In genomic region chr20:46161921-46162320, GRCh38 we compare ENCODE assay signal across 28 cellular contexts.
"Had no signal": no experiment of that assay in that cellular context is flagged by ENCODE, and none has a peak within 500 bp of the region (broad histone marks: within the 10 kb centered on the region; RNA-seq: fewer than 3 reads in every experiment).

No MANE protein-coding gene starts in this region.

- H3K27ac Mint-ChIP-seq: stimulated activated effector memory CD8-positive, alpha-beta T cell treated with anti-CD3 and anti-CD28 coated beads, Interleukin-12 subunit alpha, Interleukin-12 subunit beta, amount 100 ng/mL, for 72 hours; stimulated activated memory B cell treated with anti-CD40 and anti-IgM and Interleukin-4, amounts not matched to agents 10 μg/mL and 1 μg/mL and 100 μg/mL, for 72 hours; stimulated activated naive B cell treated with anti-CD40 and anti-IgM and Interleukin-4, amounts not matched to agents 10 μg/mL and 1 μg/mL and 100 μg/mL, for 72 hours; stimulated activated naive CD8-positive, alpha-beta T cell treated with anti-CD3 and anti-CD28 coated beads, Interleukin-15, amount 100 ng/mL, for 72 hours; stimulated activated naive CD8-positive, alpha-beta T cell treated with anti-CD3 and anti-CD28 coated beads, Interleukin-15, Interleukin-2, amounts not matched to agents 100 ng/mL and 50 ng/mL, for 24 hours; type B pancreatic cell had no signal

- H3K36me3 Mint-ChIP-seq: stimulated activated effector memory CD8-positive, alpha-beta T cell treated with anti-CD3 and anti-CD28 coated beads, Interleukin-12 subunit alpha, Interleukin-12 subunit beta, amount 100 ng/mL, for 72 hours; stimulated activated memory B cell treated with anti-CD40 and anti-IgM and Interleukin-4, amounts not matched to agents 10 μg/mL and 1 μg/mL and 100 μg/mL, for 72 hours; stimulated activated naive B cell treated with anti-CD40 and anti-IgM and Interleukin-4, amounts not matched to agents 10 μg/mL and 1 μg/mL and 100 μg/mL, for 72 hours; type B pancreatic cell had no signal

- H3K9me3 Mint-ChIP-seq: stimulated activated effector memory CD8-positive, alpha-beta T cell treated with anti-CD3 and anti-CD28 coated beads, Interleukin-12 subunit alpha, Interleukin-12 subunit beta, amount 100 ng/mL, for 72 hours; stimulated activated memory B cell treated with anti-CD40 and anti-IgM and Interleukin-4, amounts not matched to agents 10 μg/mL and 1 μg/mL and 100 μg/mL, for 72 hours; stimulated activated naive B cell treated with anti-CD40 and anti-IgM and Interleukin-4, amounts not matched to agents 10 μg/mL and 1 μg/mL and 100 μg/mL, for 72 hours; stimulated activated naive CD8-positive, alpha-beta T cell treated with anti-CD3 and anti-CD28 coated beads, Interleukin-15, amount 100 ng/mL, for 72 hours; stimulated activated naive CD8-positive, alpha-beta T cell treated with anti-CD3 and anti-CD28 coated beads, Interleukin-15, Interleukin-2, amounts not matched to agents 100 ng/mL and 50 ng/mL, for 24 hours; type B pancreatic cell had no signal

- DNase-seq: stimulated activated CD4-positive, alpha-beta T cell treated with anti-CD3 and anti-CD28 coated beads, Interleukin-2, amount 100 ng/mL, for 48 hours; stimulated activated CD4-positive, alpha-beta T cell treated with anti-CD3 and anti-CD28 coated beads, Interleukin-4, amount 100 ng/mL, for 1 hour; stimulated activated CD4-positive, alpha-beta T cell treated with anti-CD3 and anti-CD28 coated beads, Interleukin-4, amount 100 ng/mL, for 24 hours; stimulated activated CD4-positive, alpha-beta T cell treated with anti-CD3 and anti-CD28 coated beads, Interleukin-4, amount 100 ng/mL, for 4 hours; stimulated activated CD8-positive, alpha-beta memory T cell treated with anti-CD3 and anti-CD28 coated beads, Interleukin-4, amount 100 ng/mL, for 48 hours; stimulated activated naive B cell treated with anti-CD40 and anti-IgM and Interleukin-4, amounts not matched to agents 10 μg/mL and 1 μg/mL and 100 μg/mL, for 72 hours; stimulated activated naive CD4-positive, alpha-beta T cell; stimulated activated naive CD4-positive, alpha-beta T cell treated with Interleukin-2 at 50 U/mL for 16 hours; stimulated activated naive CD8-positive, alpha-beta T cell treated with anti-CD3 and anti-CD28 coated beads, Interleukin-15, amount 100 ng/mL, for 72 hours; stimulated activated naive CD8-positive, alpha-beta T cell treated with anti-CD3 and anti-CD28 coated beads, Interleukin-15, Interleukin-2, amounts not matched to agents 100 U/mL and 50 U/mL, for 24 hours; stomach; substantia nigra; testis; thyroid gland; tibial artery; transverse colon; trophoblast cell; upper lobe of left lung; upper lobe of right lung; uterus had no signal

- H3K36me3 ChIP-seq: stomach, suprapubic skin, thoracic aorta, thyroid gland, tibial artery, tibial nerve, transverse colon, upper lobe of left lung, upper lobe of right lung, uterus, vagina had no signal

- H3K9me3 ChIP-seq: stomach, suprapubic skin, testis, thoracic aorta, thyroid gland, tibial artery, tibial nerve, transverse colon, upper lobe of left lung, upper lobe of right lung, uterus, vagina had no signal

- ATAC-seq: stimulated activated effector memory CD8-positive, alpha-beta T cell treated with anti-CD3 and anti-CD28 coated beads, Interleukin-12 subunit alpha, Interleukin-12 subunit beta, amount 100 ng/mL, for 72 hours; stimulated activated memory B cell treated with anti-CD40 and anti-IgM and Interleukin-4, amounts not matched to agents 10 μg/mL and 1 μg/mL and 100 μg/mL, for 72 hours; stimulated activated naive B cell treated with anti-CD40 and anti-IgM and Interleukin-4, amounts not matched to agents 10 μg/mL and 1 μg/mL and 100 μg/mL, for 72 hours; stimulated activated naive CD8-positive, alpha-beta T cell treated with anti-CD3 and anti-CD28 coated beads, Interleukin-15, amount 100 ng/mL, for 72 hours; stimulated activated naive CD8-positive, alpha-beta T cell treated with anti-CD3 and anti-CD28 coated beads, Interleukin-15, Interleukin-2, amounts not matched to agents 100 U/mL and 50 U/mL, for 24 hours; upper lobe of right lung had no signal

- H3K4me1 Mint-ChIP-seq: stimulated activated effector memory CD8-positive, alpha-beta T cell treated with anti-CD3 and anti-CD28 coated beads, Interleukin-12 subunit alpha, Interleukin-12 subunit beta, amount 100 ng/mL, for 72 hours; stimulated activated memory B cell treated with anti-CD40 and anti-IgM and Interleukin-4, amounts not matched to agents 10 μg/mL and 1 μg/mL and 100 μg/mL, for 72 hours; stimulated activated naive B cell treated with anti-CD40 and anti-IgM and Interleukin-4, amounts not matched to agents 10 μg/mL and 1 μg/mL and 100 μg/mL, for 72 hours; stimulated activated naive CD8-positive, alpha-beta T cell treated with anti-CD3 and anti-CD28 coated beads, Interleukin-15, amount 100 ng/mL, for 72 hours had no signal

- H3K27ac ChIP-seq: stomach, suprapubic skin, testis, thoracic aorta, thyroid gland, tibial artery, tibial nerve, transverse colon, upper lobe of left lung, upper lobe of right lung, uterus, vagina had no signal

- H3K27me3 ChIP-seq: testis, thyroid gland, vagina had no signal

- H3K4me3 ChIP-seq: stomach, suprapubic skin, testis, thoracic aorta, thyroid gland, tibial artery, tibial nerve, transverse colon, upper lobe of left lung, upper lobe of right lung, uterus, vagina had no signal

- H3K4me3 Mint-ChIP-seq: stimulated activated effector memory CD8-positive, alpha-beta T cell treated with anti-CD3 and anti-CD28 coated beads, Interleukin-12 subunit alpha, Interleukin-12 subunit beta, amount 100 ng/mL, for 72 hours; stimulated activated memory B cell treated with anti-CD40 and anti-IgM and Interleukin-4, amounts not matched to agents 10 μg/mL and 1 μg/mL and 100 μg/mL, for 72 hours; stimulated activated naive B cell treated with anti-CD40 and anti-IgM and Interleukin-4, amounts not matched to agents 10 μg/mL and 1 μg/mL and 100 μg/mL, for 72 hours; stimulated activated naive CD8-positive, alpha-beta T cell treated with anti-CD3 and anti-CD28 coated beads, Interleukin-15, amount 100 ng/mL, for 72 hours; stimulated activated naive CD8-positive, alpha-beta T cell treated with anti-CD3 and anti-CD28 coated beads, Interleukin-15, Interleukin-2, amounts not matched to agents 100 ng/mL and 50 ng/mL, for 24 hours; type B pancreatic cell had no signal
